ENCODE assay signal across 12 cellular contexts in genomic region chrX:133645977-133646750, GRCh38.
DNase-seq lines count a peak whose midpoint lies in the region; ATAC-seq and TF ChIP-seq lines count a peak whose summit lies in the region.
"Had no signal": no experiment of that assay in that cellular context is flagged by ENCODE, and none has a peak within 500 bp of the region (broad histone marks: within the 10 kb centered on the region; RNA-seq: fewer than 3 reads in every experiment).

No MANE protein-coding gene starts in this region.

- no peaks in the 10 kb centered on the region for H3K36me3 Mint-ChIP-seq in T-cell
- H3K36me3 Mint-ChIP-seq: activated CD4-positive, alpha-beta memory T cell treated with anti-CD3 and anti-CD28 coated beads for 36 hours; naive thymus-derived CD8-positive, alpha-beta T cell had no signal

- ATAC-seq in left cardiac atrium, result peak; percentile 82 to 93
- peak; percentile 53 to 60 for ATAC-seq in gastrocnemius medialis
- ATAC-seq in T-cell (replicated peaks in 1 of 4), result no peak
- ATAC-seq in GM18870 (IDR thresholded peaks at IDR 0.05; ENCODE audit: unreplicated experiment), result no peak
- ATAC-seq: naive thymus-derived CD8-positive, alpha-beta T cell; PC-3 had no signal

- H3K4me3 ChIP-seq in astrocyte of the cerebellum (ENCODE audit: low read depth, low read length), result no peak overlapping the region
- no peak overlapping the region for H3K4me3 ChIP-seq in gastrocnemius medialis
- H3K4me3 ChIP-seq in dorsolateral prefrontal cortex, result no peak overlapping the region

- no peak overlapping the region for H3K27ac Mint-ChIP-seq in T-cell
- H3K27ac Mint-ChIP-seq: activated CD4-positive, alpha-beta memory T cell treated with anti-CD3 and anti-CD28 coated beads for 36 hours had no signal

- intact Hi-C loops in left cardiac atrium (cut with DNase I), result no loop called here
- intact Hi-C loops in gastrocnemius medialis (cut with DNase I; ENCODE audit: low total_unique reads), result no loop called here
- intact Hi-C loops in dorsolateral prefrontal cortex (cut with DNase I), result no loop called here

- H3K9me3 Mint-ChIP-seq in T-cell, result no peaks in the 10 kb centered on the region
- H3K9me3 Mint-ChIP-seq: activated CD4-positive, alpha-beta memory T cell treated with anti-CD3 and anti-CD28 coated beads for 36 hours had no signal

- H3K4me1 Mint-ChIP-seq in T-cell, result no peaks in the 10 kb centered on the region
- H3K4me1 Mint-ChIP-seq: naive thymus-derived CD8-positive, alpha-beta T cell had no signal

- in situ Hi-C loops in astrocyte of the cerebellum (cut with HindIII; ENCODE audit: low sequenced_read_pairs) (no loop called here), gastrocnemius medialis (cut with MboI; ENCODE audit: low sequenced_read_pairs in 4 of 4) (no loop called here)

- H3K4me3 Mint-ChIP-seq in T-cell, result no peak overlapping the region
- H3K4me3 Mint-ChIP-seq: activated CD4-positive, alpha-beta memory T cell treated with anti-CD3 and anti-CD28 coated beads for 36 hours; naive thymus-derived CD8-positive, alpha-beta T cell had no signal

- no peak for TF ChIP-seq POLR2A in gastrocnemius medialis (IDR thresholded peaks at IDR 0.05)

- no peaks in the 10 kb centered on the region for H3K27me3 ChIP-seq in gastrocnemius medialis
- peaks cover 0 to 62% (median 14%) of the 10 kb centered on the region in 45 donors for H3K27me3 ChIP-seq in dorsolateral prefrontal cortex

- TF ChIP-seq CTCF in astrocyte of the cerebellum (IDR thresholded peaks at IDR 0.05; ENCODE audit: low read depth, low read length, missing control alignments), result no peak
- no peak for TF ChIP-seq CTCF in gastrocnemius medialis (IDR thresholded peaks at IDR 0.05 in 4 of 5, conservative IDR thresholded peaks at IDR 0.05 in 1 of 5)
- no peak for TF ChIP-seq CTCF in GM10266 (IDR thresholded peaks at IDR 0.05; ENCODE audit: control insufficient read depth, insufficient read depth, low read depth, missing control alignments)
- no peak for TF ChIP-seq CTCF in dorsolateral prefrontal cortex (IDR thresholded peaks at IDR 0.05 in 54 of 56, conservative IDR thresholded peaks at IDR 0.05 in 2 of 56; ENCODE audit: low read depth in 1 of 56, partially characterized antibody in 56 of 56)

- H3K27me3 Mint-ChIP-seq in T-cell, result peaks cover 0 to 23% of the 10 kb centered on the region in 2 donors
- H3K27me3 Mint-ChIP-seq: activated CD4-positive, alpha-beta memory T cell treated with anti-CD3 and anti-CD28 coated beads for 36 hours; naive thymus-derived CD8-positive, alpha-beta T cell had no signal

- H3K36me3 ChIP-seq in gastrocnemius medialis, result no peaks in the 10 kb centered on the region

- H3K27ac ChIP-seq in gastrocnemius medialis (no peak overlapping the region), dorsolateral prefrontal cortex (no peak overlapping the region)

- POLR2A ChIA-PET in T-cell (lab: Charles Lee), result no interaction called here

- DNase-seq in HT1080 (ENCODE audit: low read depth) (peak; percentile 0), astrocyte of the cerebellum (ENCODE audit: low read depth) (peak; percentile 58), left cardiac atrium (no peak), gastrocnemius medialis (no peak), GM10266 (ENCODE audit: extremely low spot score) (no peak), dorsolateral prefrontal cortex (no peak), T-cell (no peak)
- DNase-seq: activated CD4-positive, alpha-beta memory T cell treated with anti-CD3 and anti-CD28 coated beads for 36 hours; naive thymus-derived CD8-positive, alpha-beta T cell; NCI-H1930; PC-3 had no signal

- H3K9me3 ChIP-seq in gastrocnemius medialis, result no peaks in the 10 kb centered on the region

- CTCF ChIA-PET in T-cell (lab: Charles Lee), result no interaction called here

- peaks cover 0 to 3% of the 10 kb centered on the region in 2 donors for H3K4me1 ChIP-seq in gastrocnemius medialis

Comparison
In these comparisons a context has a peak if more than half of its experiments do, and no peak if none do; other contexts are left out.
1. DNase-seq: peak in HT1080 (single experiment) and astrocyte of the cerebellum (single experiment); none in left cardiac atrium (single experiment), gastrocnemius medialis (0 of 2), GM10266 (single experiment), dorsolateral prefrontal cortex (0 of 10) and T-cell (0 of 34).
2. ATAC-seq: peak in left cardiac atrium (2 of 2) and gastrocnemius medialis (2 of 2); none in T-cell (0 of 4) and GM18870 (single experiment).